ENCODE assay signal across 10 cellular contexts in genomic region chr22:31288496-31289235, GRCh38. TPM values are rescaled to one million over a fixed set of nuclear protein-coding genes. Genes with fewer than 3 reads are reported as not detected.
DNase-seq lines count a peak whose midpoint lies in the region; TF ChIP-seq lines count a peak whose summit lies in the region.
"Had no signal": no experiment of that assay in that cellular context is flagged by ENCODE, and none has a peak within 500 bp of the region (broad histone marks: within the 10 kb centered on the region; RNA-seq: fewer than 3 reads in every experiment).

No MANE protein-coding gene starts in this region.

- TF ChIP-seq CTCF in suprapubic skin (IDR thresholded peaks at IDR 0.05), result no peak

- H3K27me3 Mint-ChIP-seq in activated CD4-positive, alpha-beta T cell treated with anti-CD3 and anti-CD28 coated beads, Interleukin-2, amount 10 ng/mL, durations not matched to agents 7 days and 5 days, result no peaks in the 10 kb centered on the region
- no peaks in the 10 kb centered on the region for H3K27me3 Mint-ChIP-seq in activated CD4-positive, alpha-beta memory T cell treated with anti-CD3 and anti-CD28 coated beads for 36 hours

- H3K9me3 ChIP-seq in suprapubic skin, result no peaks in the 10 kb centered on the region

- H3K4me3 Mint-ChIP-seq in activated CD4-positive, alpha-beta T cell treated with anti-CD3 and anti-CD28 coated beads, Interleukin-2, amount 10 ng/mL, durations not matched to agents 7 days and 5 days, result peak overlapping the region; percentile 99
- H3K4me3 Mint-ChIP-seq in activated CD4-positive, alpha-beta memory T cell treated with anti-CD3 and anti-CD28 coated beads for 36 hours, result peak overlapping the region; percentile 98

- no peak for DNase-seq in activated CD4-positive, alpha-beta T cell treated with anti-CD3 and anti-CD28 coated beads, Interleukin-2, amount 10 ng/mL, durations not matched to agents 7 days and 5 days
- no peak for DNase-seq in activated CD4-positive, alpha-beta T cell treated with anti-CD3 and anti-CD28 coated beads, Interleukin-2, amount 50 U/mL, for 4 hours
- DNase-seq in activated CD4-positive, alpha-beta memory T cell treated with anti-CD3 and anti-CD28 coated beads for 36 hours, result no peak
- DNase-seq in suprapubic skin (ENCODE audit: low spot score in 2 of 2) (no peak), NCI-H2081 (lab: John Stamatoyannopoulos, UW) (no peak), inferior parietal cortex (ENCODE audit: extremely low spot score) (no peak)
- no peak for DNase-seq in stimulated activated CD4-positive, alpha-beta T cell treated with anti-CD3 and anti-CD28 coated beads, Interleukin-1b, Interleukin-23, amount 100 ng/mL, for 48 hours
- DNase-seq: ACHN, GDM1 had no signal

- H3K4me3 ChIP-seq in suprapubic skin, result peak overlapping the region; percentile 62

- H3K27me3 ChIP-seq in layer of hippocampus (ENCODE audit: control insufficient read depth, insufficient read depth, low read length) (no peaks in the 10 kb centered on the region), suprapubic skin (no peaks in the 10 kb centered on the region)

- H3K4me1 Mint-ChIP-seq in activated CD4-positive, alpha-beta T cell treated with anti-CD3 and anti-CD28 coated beads, Interleukin-2, amount 10 ng/mL, durations not matched to agents 7 days and 5 days, result peaks cover 73% of the 10 kb centered on the region
- peaks cover 68% of the 10 kb centered on the region for H3K4me1 Mint-ChIP-seq in activated CD4-positive, alpha-beta memory T cell treated with anti-CD3 and anti-CD28 coated beads for 36 hours (ENCODE audit: low read depth)

- H3K27ac Mint-ChIP-seq in activated CD4-positive, alpha-beta T cell treated with anti-CD3 and anti-CD28 coated beads, Interleukin-2, amount 10 ng/mL, durations not matched to agents 7 days and 5 days, result peak overlapping the region; percentile 99
- peak overlapping the region; percentile 100 for H3K27ac Mint-ChIP-seq in activated CD4-positive, alpha-beta memory T cell treated with anti-CD3 and anti-CD28 coated beads for 36 hours

- intact Hi-C loops in activated CD4-positive, alpha-beta memory T cell treated with anti-CD3 and anti-CD28 coated beads for 36 hours (cut with micrococcal nuclease), result no loop called here

- peaks cover 70% of the 10 kb centered on the region for H3K36me3 Mint-ChIP-seq in activated CD4-positive, alpha-beta T cell treated with anti-CD3 and anti-CD28 coated beads, Interleukin-2, amount 10 ng/mL, durations not matched to agents 7 days and 5 days (ENCODE audit: low read depth)
- peaks cover 27% of the 10 kb centered on the region for H3K36me3 Mint-ChIP-seq in activated CD4-positive, alpha-beta memory T cell treated with anti-CD3 and anti-CD28 coated beads for 36 hours

- H3K4me1 ChIP-seq in suprapubic skin, result peaks cover 54% of the 10 kb centered on the region

- H3K27ac ChIP-seq in layer of hippocampus (ENCODE audit: low read depth, low read length) (peak overlapping the region; percentile 87), suprapubic skin (peak overlapping the region; percentile 95)

- WGBS in suprapubic skin, result 60% methylated on average over 5 of the region's 5 CpGs

- peaks cover 56% of the 10 kb centered on the region for H3K36me3 ChIP-seq in suprapubic skin

- no peak for TF ChIP-seq POLR2A in suprapubic skin (IDR thresholded peaks at IDR 0.05)

- H3K9me3 Mint-ChIP-seq in activated CD4-positive, alpha-beta T cell treated with anti-CD3 and anti-CD28 coated beads, Interleukin-2, amount 10 ng/mL, durations not matched to agents 7 days and 5 days, result no peaks in the 10 kb centered on the region
- H3K9me3 Mint-ChIP-seq in activated CD4-positive, alpha-beta memory T cell treated with anti-CD3 and anti-CD28 coated beads for 36 hours, result no peaks in the 10 kb centered on the region

- no peak for TF ChIP-seq EP300 in suprapubic skin (IDR thresholded peaks at IDR 0.05)

- POLR2A ChIA-PET in activated CD4-positive, alpha-beta T cell treated with anti-CD3 and anti-CD28 coated beads, Interleukin-2, amount 10 ng/mL, durations not matched to agents 7 days and 5 days (lab: Charles Lee), result interaction anchor here (0.9 kb wide), 1 partner anchor 56 kb away, joined by 4 read pairs; no protein-coding TSS in a partner anchor
- POLR2A ChIA-PET in activated CD4-positive, alpha-beta memory T cell treated with anti-CD3 and anti-CD28 coated beads for 36 hours (lab: Charles Lee), result interaction anchor here (1.1 to 3.0 kb wide), 4 partner anchors 10 to 114 kb away, joined by 3 to 31 read pairs (median 6); no protein-coding TSS in a partner anchor

- CTCF ChIA-PET in activated CD4-positive, alpha-beta T cell treated with anti-CD3 and anti-CD28 coated beads, Interleukin-2, amount 10 ng/mL, durations not matched to agents 7 days and 5 days (lab: Charles Lee), result interaction anchor here (1.6 to 2.4 kb wide), 3 partner anchors 11 to 16 kb away, joined by 4 to 7 read pairs (median 4); no protein-coding TSS in a partner anchor
- CTCF ChIA-PET in activated CD4-positive, alpha-beta memory T cell treated with anti-CD3 and anti-CD28 coated beads for 36 hours (lab: Charles Lee), result interaction anchor here (1.5 to 3.0 kb wide), 4 partner anchors 14 to 77 kb away, joined by 8 to 22 read pairs (median 8); partner anchors contain the start of gene LIMK2

RNA-seq across cellular contexts. Expression of gene PIK3IP1, which starts 3.6 kb away (rescaled TPM):
- total RNA-seq in activated CD4-positive, alpha-beta T cell treated with anti-CD3 and anti-CD28 coated beads, Interleukin-2, amount 10 ng/mL, durations not matched to agents 7 days and 5 days, result 10 to 100 TPM; 56.0 to 63.0 TPM
- total RNA-seq in activated CD4-positive, alpha-beta memory T cell treated with anti-CD3 and anti-CD28 coated beads for 36 hours, result 10 to 100 TPM; 18.8 to 19.1 TPM
- total RNA-seq in suprapubic skin, result 100 to 1,000 TPM in 1 of 4 donors, 10 to 100 TPM in 3; 40.7 to 126 (median 64.4) TPM

RNA-seq across cellular contexts. Expression of gene PATZ1, which starts 57.5 kb away (rescaled TPM):
- 10 to 100 TPM; 31.6 to 32.7 TPM for total RNA-seq in activated CD4-positive, alpha-beta T cell treated with anti-CD3 and anti-CD28 coated beads, Interleukin-2, amount 10 ng/mL, durations not matched to agents 7 days and 5 days
- 10 to 100 TPM; 19.8 to 20.0 TPM for total RNA-seq in activated CD4-positive, alpha-beta memory T cell treated with anti-CD3 and anti-CD28 coated beads for 36 hours
- 10 to 100 TPM; 11.8 to 23.3 (median 14.6) TPM for total RNA-seq in suprapubic skin
